ENCODE assay signal across 8 cellular contexts in genomic region chr6:56359201-56359899, GRCh38.
A peak's percentile ranks its signal among the peaks of the same experiment; 100 is the strongest.
DNase-seq lines count a peak whose midpoint lies in the region; ATAC-seq and TF ChIP-seq lines count a peak whose summit lies in the region.

No MANE protein-coding gene starts in this region.

- H3K9me3 Mint-ChIP-seq in neural crest cell, result no peaks in the 10 kb centered on the region

- H2AFZ ChIP-seq in PC-9, result no peak overlapping the region

- TF ChIP-seq CTCF in PC-9 (conservative IDR thresholded peaks at IDR 0.05) (peak; percentile 88), fibroblast of mammary gland (conservative IDR thresholded peaks at IDR 0.05; ENCODE audit: control insufficient read depth, insufficient read depth, low read depth, low read length) (peak; percentile 79), neural crest cell (conservative IDR thresholded peaks at IDR 0.05) (peak; percentile 89), tibial nerve (IDR thresholded peaks at IDR 0.05) (peak; percentile 73 to 90 (median 79))

- H3K27ac Mint-ChIP-seq in neural crest cell (ENCODE audit: unreplicated experiment), result no peak overlapping the region

- no peaks in the 10 kb centered on the region for H3K27me3 Mint-ChIP-seq in neural crest cell (ENCODE audit: low read depth)

- no peaks in the 10 kb centered on the region for H3K9me2 ChIP-seq in PC-9 (ENCODE audit: insufficient read depth)

- H3K4me1 Mint-ChIP-seq in neural crest cell, result peaks cover 16% of the 10 kb centered on the region

- H3K4me3 Mint-ChIP-seq in neural crest cell, result no peak overlapping the region

- H3K4me1 ChIP-seq in PC-9 (replicated peaks; ENCODE audit: insufficient read depth) (0 out of 2 replicates have a peak, but pooled peaks cover 2% of the 10 kb centered on the region), tibial nerve (peaks cover 0 to 6% (median 0%) of the 10 kb centered on the region in 4 donors)

- TF ChIP-seq POLR2A in tibial nerve (IDR thresholded peaks at IDR 0.05), result no peak

- no peaks in the 10 kb centered on the region for H4K20me1 ChIP-seq in PC-9 (ENCODE audit: insufficient read depth)

- H3K27me3 ChIP-seq in PC-9 (ENCODE audit: insufficient read depth, low read depth), result no peaks in the 10 kb centered on the region
- no peaks in the 10 kb centered on the region for H3K27me3 ChIP-seq in tibial nerve

- H3K27ac ChIP-seq in PC-9 (no peak overlapping the region), tibial nerve (no peak overlapping the region)

- H3K4me2 ChIP-seq in PC-9, result no peak overlapping the region

- POLR2A ChIA-PET in PC-9 (lab: Charles Lee; ENCODE audit: unreplicated experiment), result no interaction called here

- WGBS in tibial nerve, 2 donors, result 31% methylated on average over 9 of the region's 9 CpGs

- H3K79me2 ChIP-seq in PC-9 (ENCODE audit: low read depth), result no peaks in the 10 kb centered on the region

- peak; percentile 89 for ATAC-seq in GM21723 (IDR thresholded peaks at IDR 0.05; ENCODE audit: unreplicated experiment)

- intact Hi-C loops in PC-9 (cut with micrococcal nuclease; ENCODE audit: unreplicated experiment), result loop anchor here (1.0 to 5.0 kb wide), 5 partner anchors 45 to 957 kb away; partner anchors contain the start of gene PRIM2

- no peaks in the 10 kb centered on the region for H3F3A ChIP-seq in PC-9 (ENCODE audit: insufficient read depth, low read depth)

- BruUV-seq in PC-9 (replicated peaks; lab: Mats Ljungman, UMichigan), result no TSS peak

- H3K9me3 ChIP-seq in PC-9 (ENCODE audit: insufficient read depth, low read depth), result no peaks in the 10 kb centered on the region
- H3K9me3 ChIP-seq in tibial nerve, result no peaks in the 10 kb centered on the region

- TF ChIP-seq EP300 in tibial nerve (IDR thresholded peaks at IDR 0.05), result no peak

- H3K36me3 ChIP-seq in PC-9 (ENCODE audit: low read depth) (no peaks in the 10 kb centered on the region), tibial nerve (no peaks in the 10 kb centered on the region)

- CTCF ChIA-PET in PC-9 (lab: Charles Lee), result no interaction called here

- no peaks in the 10 kb centered on the region for H3K36me3 Mint-ChIP-seq in neural crest cell (ENCODE audit: low read depth)

- no peak overlapping the region for H3K4me3 ChIP-seq in PC-9
- H3K4me3 ChIP-seq in fibroblast of mammary gland (ENCODE audit: control insufficient read depth, low read depth, low read length), result no peak overlapping the region
- H3K4me3 ChIP-seq in tibial nerve, result no peak overlapping the region

- DNase-seq in DMS79 (lab: John Stamatoyannopoulos, UW), result peak; percentile 56
- DNase-seq in Kasumi-1 (lab: John Stamatoyannopoulos, UW), result peak; percentile 79 to 82
- peak; percentile 41 to 51 for DNase-seq in PC-9
- peak; percentile 20 for DNase-seq in activated T-cell treated with anti-CD3 and anti-CD28 coated beads, Interleukin-2, amount 50 U/mL, for 1 hour
- peak; percentile 83 for DNase-seq in fibroblast of mammary gland (ENCODE audit: low read depth)
- DNase-seq in neural crest cell (ENCODE audit: low read depth, low spot score), result peak; percentile 68
- DNase-seq in tibial nerve (ENCODE audit: low spot score in 2 of 2), result peak; percentile 40 to 89

Comparison
In these comparisons a context has a peak if more than half of its experiments do, and no peak if none do; other contexts are left out.
1. DNase-seq: peak in every context shown above with its lines; median percentile 83 in fibroblast of mammary gland; 80 in Kasumi-1; 68 in neural crest cell; 64 in tibial nerve; 56 in DMS79; 46 in PC-9; 20 in activated T-cell treated with anti-CD3 and anti-CD28 coated beads, Interleukin-2, amount 50 U/mL, for 1 hour.